Comparison of ENCODE assay signal across 2 cellular contexts in the genomic region with DNA sequence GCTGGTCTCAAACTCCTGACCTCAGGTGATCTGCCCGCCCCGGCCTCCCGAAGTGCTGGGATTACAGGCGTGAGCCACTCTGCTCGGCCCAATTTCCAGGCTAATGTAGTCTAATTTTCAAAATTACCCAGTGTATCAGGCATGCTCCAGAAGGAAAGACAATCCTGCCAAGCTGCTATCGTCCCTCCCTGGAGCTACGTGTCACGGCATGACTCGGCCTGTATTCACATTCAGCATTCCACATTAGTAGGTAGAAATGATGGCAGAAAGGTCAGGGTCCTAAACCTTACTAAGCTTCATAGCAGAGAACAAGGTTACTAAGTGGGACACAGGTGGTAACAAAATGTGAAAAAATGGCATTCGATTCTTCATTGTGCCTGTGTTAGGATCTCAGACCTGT. TPM values are rescaled to one million over a fixed set of nuclear protein-coding genes. Genes with fewer than 3 reads are reported as not detected.
"Had no signal": no experiment of that assay in that cellular context is flagged by ENCODE, and none has a peak within 500 bp of the region (broad histone marks: within the 10 kb centered on the region; RNA-seq: fewer than 3 reads in every experiment).

No MANE protein-coding gene starts in this region.

RNA-seq across cellular contexts. Expression of a gene that starts 36.9 kb away (rescaled TPM):
- total RNA-seq: activated CD8-positive, alpha-beta memory T cell treated with anti-CD3 and anti-CD28 coated beads for 36 hours; activated naive CD8-positive, alpha-beta T cell treated with anti-CD3 and anti-CD28 coated beads for 36 hours had no signal
